In the genomic region with DNA sequence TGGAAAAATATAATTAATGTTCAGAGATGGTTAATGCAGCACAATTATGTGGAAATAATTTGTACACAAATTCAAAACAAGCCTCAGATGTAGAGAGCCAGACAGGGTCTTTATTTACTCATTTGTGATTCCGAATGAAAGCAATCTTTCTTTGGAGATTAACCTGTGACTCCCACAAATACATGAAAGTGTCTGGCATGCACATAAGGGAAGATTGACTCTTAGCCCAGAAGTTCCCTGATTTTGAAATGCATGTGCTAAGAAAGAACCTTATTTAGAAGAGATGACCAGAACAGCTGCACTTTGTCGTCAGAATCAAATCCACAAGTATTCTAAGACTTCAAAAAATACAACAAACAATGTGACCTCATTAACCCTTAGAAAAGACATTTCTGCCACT, we compare ENCODE assay signal across 16 cellular contexts. TPM values are rescaled to one million over a fixed set of nuclear protein-coding genes. Genes with fewer than 3 reads are reported as not detected.
DNase-seq lines count a peak whose midpoint lies in the region; ATAC-seq and TF ChIP-seq lines count a peak whose summit lies in the region.
"Had no signal": no experiment of that assay in that cellular context is flagged by ENCODE, and none has a peak within 500 bp of the region (broad histone marks: within the 10 kb centered on the region; RNA-seq: fewer than 3 reads in every experiment).

No MANE protein-coding gene starts in this region.

- CTCF ChIA-PET in AG04450 (lab: Charles Lee), result no interaction called here
- CTCF ChIA-PET in activated CD4-positive, alpha-beta memory T cell treated with anti-CD3 and anti-CD28 coated beads, Interleukin-2, amount 10 ng/mL, durations not matched to agents 7 days and 5 days (lab: Charles Lee), result no interaction called here

- H3K23ac ChIP-seq in neuronal stem cell (ENCODE audit: low read depth, low read length, poor library complexity), result no peak overlapping the region

- H3K4me3 Mint-ChIP-seq in osteocyte (ENCODE audit: unreplicated experiment), result no peak overlapping the region
- H3K4me3 Mint-ChIP-seq in activated CD4-positive, alpha-beta memory T cell treated with anti-CD3 and anti-CD28 coated beads, Interleukin-2, amount 10 ng/mL, durations not matched to agents 7 days and 5 days, result no peak overlapping the region
- H3K4me3 Mint-ChIP-seq: activated CD4-positive, alpha-beta T cell treated with anti-CD3 and anti-CD28 coated beads for 36 hours; activated naive CD8-positive, alpha-beta T cell treated with anti-CD3 and anti-CD28 coated beads, Interleukin-2, amount 50 U/mL, for 24 hours; dendritic cell treated with granulocyte-macrophage colony-stimulating factor and Interleukin-4, amounts not matched to agents 40 ng/mL and 50 ng/mL, for 4 days; stimulated activated naive CD8-positive, alpha-beta T cell treated with anti-CD3 and anti-CD28 coated beads, Interleukin-15, amount 100 ng/mL, for 72 hours; T-helper 1 cell treated with Interleukin-12 subunit alpha and Interleukin-12 subunit beta and Interleukin-4 antibody, amounts not matched to agents 30 μg/mL and 1 μg/mL, for 36 hours had no signal

- no peak overlapping the region for H3K9ac ChIP-seq in neuronal stem cell (ENCODE audit: low read depth, low read length, poor library complexity)

- H2AK5ac ChIP-seq in neuronal stem cell (ENCODE audit: low read depth, low read length), result no peak overlapping the region

- H3K4me1 ChIP-seq in SJCRH30 (peaks cover 24% of the 10 kb centered on the region), neuronal stem cell (ENCODE audit: control insufficient read depth in 2 of 2, insufficient read depth in 1 of 2, low read depth in 1 of 2, low read length in 2 of 2) (peaks cover 0 to 1% of the 10 kb centered on the region in 2 donors), aorta (ENCODE audit: control insufficient read depth in 1 of 2, insufficient read depth in 2 of 2, low read length in 2 of 2) (peaks cover 0 to 3% of the 10 kb centered on the region in 2 donors)

- no peaks in the 10 kb centered on the region for H3K27me3 ChIP-seq in AG04450 (ENCODE audit: control insufficient read depth, insufficient read depth, low read length)
- no peaks in the 10 kb centered on the region for H3K27me3 ChIP-seq in SJCRH30
- H3K27me3 ChIP-seq in neuronal stem cell (ENCODE audit: control insufficient read depth in 3 of 3, insufficient read depth in 3 of 3, low read depth in 1 of 3, low read length in 3 of 3), result no peaks in the 10 kb centered on the region
- no peaks in the 10 kb centered on the region for H3K27me3 ChIP-seq in aorta (ENCODE audit: control insufficient read depth in 1 of 2, insufficient read depth in 2 of 2, low read length in 1 of 2)
- H3K27me3 ChIP-seq: esophagus squamous epithelium had no signal

- ATAC-seq in aorta (ENCODE audit: low FRiP score), result no peak
- ATAC-seq: activated CD4-positive, alpha-beta T cell treated with anti-CD3 and anti-CD28 coated beads for 36 hours; activated naive CD8-positive, alpha-beta T cell treated with anti-CD3 and anti-CD28 coated beads, Interleukin-2, amount 50 U/mL, for 24 hours; stimulated activated naive CD8-positive, alpha-beta T cell treated with anti-CD3 and anti-CD28 coated beads, Interleukin-15, amount 100 ng/mL, for 72 hours had no signal

- no peaks in the 10 kb centered on the region for H3K9me3 ChIP-seq in AG04450 (ENCODE audit: control insufficient read depth, insufficient read depth, low read length)
- H3K9me3 ChIP-seq in SJCRH30 (replicated peaks), result no peaks in the 10 kb centered on the region
- H3K9me3 ChIP-seq in neuronal stem cell (replicated peaks in 1 of 2; ENCODE audit: control insufficient read depth in 2 of 2, insufficient read depth in 1 of 2, low read depth in 1 of 2, low read length in 2 of 2), result no peaks in the 10 kb centered on the region
- no peaks in the 10 kb centered on the region for H3K9me3 ChIP-seq in aorta (ENCODE audit: control insufficient read depth, low read length)
- H3K9me3 ChIP-seq: esophagus squamous epithelium had no signal

- H4K91ac ChIP-seq in neuronal stem cell (ENCODE audit: low read depth, low read length, poor library complexity), result no peak overlapping the region

- no CpG with 5 or more reads among the region's 2 CpGs for WGBS in neuronal stem cell (ENCODE audit: extremely low coverage in 2 of 2, insufficient read length in 2 of 2, insufficient replicate concordance in 1 of 2), 2 donors
- 22 to 61% methylated on average over 2 of the region's 2 CpGs for WGBS in aorta, 2 donors

- H3K9me3 Mint-ChIP-seq in osteocyte (ENCODE audit: unreplicated experiment), result no peaks in the 10 kb centered on the region
- no peaks in the 10 kb centered on the region for H3K9me3 Mint-ChIP-seq in activated CD4-positive, alpha-beta memory T cell treated with anti-CD3 and anti-CD28 coated beads, Interleukin-2, amount 10 ng/mL, durations not matched to agents 7 days and 5 days
- H3K9me3 Mint-ChIP-seq: activated naive CD8-positive, alpha-beta T cell treated with anti-CD3 and anti-CD28 coated beads, Interleukin-2, amount 50 U/mL, for 24 hours; dendritic cell treated with granulocyte-macrophage colony-stimulating factor and Interleukin-4, amounts not matched to agents 40 ng/mL and 50 ng/mL, for 4 days; stimulated activated naive CD8-positive, alpha-beta T cell treated with anti-CD3 and anti-CD28 coated beads, Interleukin-15, amount 100 ng/mL, for 72 hours; T-helper 1 cell treated with Interleukin-12 subunit alpha and Interleukin-12 subunit beta and Interleukin-4 antibody, amounts not matched to agents 30 μg/mL and 1 μg/mL, for 36 hours had no signal

- peaks cover 11% of the 10 kb centered on the region for H3K27me3 Mint-ChIP-seq in osteocyte (ENCODE audit: unreplicated experiment)
- peaks cover 7% of the 10 kb centered on the region for H3K27me3 Mint-ChIP-seq in activated CD4-positive, alpha-beta memory T cell treated with anti-CD3 and anti-CD28 coated beads, Interleukin-2, amount 10 ng/mL, durations not matched to agents 7 days and 5 days
- H3K27me3 Mint-ChIP-seq: activated CD4-positive, alpha-beta T cell treated with anti-CD3 and anti-CD28 coated beads for 36 hours; dendritic cell treated with granulocyte-macrophage colony-stimulating factor and Interleukin-4, amounts not matched to agents 40 ng/mL and 50 ng/mL, for 4 days had no signal

- POLR2A ChIA-PET in AG04450 (lab: Yijun Ruan, JAX), result no interaction called here
- POLR2A ChIA-PET in activated CD4-positive, alpha-beta memory T cell treated with anti-CD3 and anti-CD28 coated beads, Interleukin-2, amount 10 ng/mL, durations not matched to agents 7 days and 5 days (lab: Charles Lee), result no interaction called here

- no peak overlapping the region for H3K18ac ChIP-seq in neuronal stem cell (ENCODE audit: low read length)

- H2AFZ ChIP-seq in neuronal stem cell (ENCODE audit: low read length), result no peak overlapping the region

- H3K79me1 ChIP-seq in neuronal stem cell (ENCODE audit: low read depth, low read length), result no peaks in the 10 kb centered on the region

- H3K4me3 ChIP-seq in AG04450 (ENCODE audit: low read depth, low read length) (no peak overlapping the region), SJCRH30 (no peak overlapping the region), neuronal stem cell (ENCODE audit: low read length in 2 of 2) (no peak overlapping the region), aorta (ENCODE audit: low read length in 2 of 2) (no peak overlapping the region)
- H3K4me3 ChIP-seq: esophagus squamous epithelium had no signal

- no peak overlapping the region for H3K27ac Mint-ChIP-seq in osteocyte (ENCODE audit: unreplicated experiment)
- H3K27ac Mint-ChIP-seq in activated CD4-positive, alpha-beta memory T cell treated with anti-CD3 and anti-CD28 coated beads, Interleukin-2, amount 10 ng/mL, durations not matched to agents 7 days and 5 days, result no peak overlapping the region
- H3K27ac Mint-ChIP-seq: activated CD4-positive, alpha-beta T cell treated with anti-CD3 and anti-CD28 coated beads for 36 hours; activated naive CD8-positive, alpha-beta T cell treated with anti-CD3 and anti-CD28 coated beads, Interleukin-2, amount 50 U/mL, for 24 hours; dendritic cell treated with granulocyte-macrophage colony-stimulating factor and Interleukin-4, amounts not matched to agents 40 ng/mL and 50 ng/mL, for 4 days; stimulated activated naive CD8-positive, alpha-beta T cell treated with anti-CD3 and anti-CD28 coated beads, Interleukin-15, amount 100 ng/mL, for 72 hours; T-helper 1 cell treated with Interleukin-12 subunit alpha and Interleukin-12 subunit beta and Interleukin-4 antibody, amounts not matched to agents 30 μg/mL and 1 μg/mL, for 36 hours had no signal

- no peak overlapping the region for H3K4me2 ChIP-seq in neuronal stem cell (ENCODE audit: insufficient read depth, low read length, poor library complexity, severe bottlenecking)

- H3K4ac ChIP-seq in neuronal stem cell (ENCODE audit: low read length), result no peak overlapping the region

- no peaks in the 10 kb centered on the region for H3K36me3 ChIP-seq in SJCRH30
- no peaks in the 10 kb centered on the region for H3K36me3 ChIP-seq in neuronal stem cell (replicated peaks in 1 of 2; ENCODE audit: control insufficient read depth in 2 of 2, insufficient read depth in 2 of 2, low read length in 2 of 2)
- H3K36me3 ChIP-seq in aorta (ENCODE audit: control insufficient read depth in 1 of 2, insufficient read depth in 2 of 2, low read length in 1 of 2), result no peaks in the 10 kb centered on the region
- H3K36me3 ChIP-seq: esophagus squamous epithelium had no signal

- H3K36me3 Mint-ChIP-seq in osteocyte (ENCODE audit: unreplicated experiment), result no peaks in the 10 kb centered on the region
- H3K36me3 Mint-ChIP-seq in activated CD4-positive, alpha-beta memory T cell treated with anti-CD3 and anti-CD28 coated beads, Interleukin-2, amount 10 ng/mL, durations not matched to agents 7 days and 5 days (ENCODE audit: low read depth), result no peaks in the 10 kb centered on the region

- H4K8ac ChIP-seq in neuronal stem cell (ENCODE audit: low read depth, low read length), result no peak overlapping the region

- no peak overlapping the region for H3K14ac ChIP-seq in neuronal stem cell (ENCODE audit: low read length)

- H3K27ac ChIP-seq in AG04450 (ENCODE audit: low read depth, low read length), result no peak overlapping the region
- peak overlapping the region; percentile 34 for H3K27ac ChIP-seq in SJCRH30
- H3K27ac ChIP-seq in neuronal stem cell (replicated peaks; ENCODE audit: low read length), result no peak overlapping the region
- no peak overlapping the region for H3K27ac ChIP-seq in aorta (ENCODE audit: low read depth in 1 of 2, low read length in 2 of 2)

- no peak for TF ChIP-seq CTCF in AG04450 (IDR thresholded peaks at IDR 0.05; ENCODE audit: low read depth, low read length)
- TF ChIP-seq CTCF in osteocyte (IDR thresholded peaks at IDR 0.05), result no peak

- H2BK15ac ChIP-seq in neuronal stem cell (ENCODE audit: low read length), result no peak overlapping the region

- no peak overlapping the region for H2BK5ac ChIP-seq in neuronal stem cell (ENCODE audit: low read length)

- peaks cover 15% of the 10 kb centered on the region for H3K4me1 Mint-ChIP-seq in osteocyte (ENCODE audit: unreplicated experiment)
- H3K4me1 Mint-ChIP-seq in activated CD4-positive, alpha-beta memory T cell treated with anti-CD3 and anti-CD28 coated beads, Interleukin-2, amount 10 ng/mL, durations not matched to agents 7 days and 5 days, result no peaks in the 10 kb centered on the region
- H3K4me1 Mint-ChIP-seq: activated CD4-positive, alpha-beta T cell treated with anti-CD3 and anti-CD28 coated beads for 36 hours; activated naive CD8-positive, alpha-beta T cell treated with anti-CD3 and anti-CD28 coated beads, Interleukin-2, amount 50 U/mL, for 24 hours; stimulated activated naive CD8-positive, alpha-beta T cell treated with anti-CD3 and anti-CD28 coated beads, Interleukin-15, amount 100 ng/mL, for 72 hours had no signal

- H2BK12ac ChIP-seq in neuronal stem cell (ENCODE audit: low read length), result no peak overlapping the region

- peak; percentile 36 for DNase-seq in AG04450 (ENCODE audit: low read depth, low spot score)
- DNase-seq in SJCRH30, result peak; percentile 17 to 54
- peak; percentile 53 for DNase-seq in fibroblast of the conjunctiva (ENCODE audit: low read depth)
- peak; percentile 0 for DNase-seq in neuronal stem cell (ENCODE audit: low spot score)
- DNase-seq in DMS 273 treated with DMSO at 0.1 percent for 48 hours (lab: John Stamatoyannopoulos, UW), result no peak
- no peak for DNase-seq in osteocyte (ENCODE audit: extremely low spot score, unreplicated experiment)
- DNase-seq in activated CD4-positive, alpha-beta memory T cell treated with anti-CD3 and anti-CD28 coated beads, Interleukin-2, amount 10 ng/mL, durations not matched to agents 7 days and 5 days, result no peak
- no peak for DNase-seq in aorta
- DNase-seq: activated CD4-positive, alpha-beta T cell treated with anti-CD3 and anti-CD28 coated beads for 36 hours; activated naive CD8-positive, alpha-beta T cell treated with anti-CD3 and anti-CD28 coated beads, Interleukin-2, amount 50 U/mL, for 24 hours; esophagus squamous epithelium; NCI-H2029; NCI-H748 treated with DMSO at 0.1 percent for 48 hours; stimulated activated naive CD8-positive, alpha-beta T cell treated with anti-CD3 and anti-CD28 coated beads, Interleukin-15, amount 100 ng/mL, for 72 hours had no signal

- H2BK120ac ChIP-seq in neuronal stem cell (ENCODE audit: low read depth, low read length), result no peak overlapping the region

- intact Hi-C loops in aorta (cut with DNase I), result no loop called here

RNA-seq across cellular contexts. Expression of gene RNLS, which starts 45.1 kb away (rescaled TPM):
- 6.1 and 8.0 TPM in 2 replicates for polyA plus RNA-seq in AG04450 (2011; rRNA removed)
- 3.0 and 4.8 TPM in 2 replicates for polyA minus RNA-seq in AG04450 (2011; rRNA and poly(A)+ RNA removed)
- not detected in 2 replicates for total RNA-seq in SJCRH30 (2014; rRNA removed; shearing (Covaris generic))
- 7.2 TPM for polyA plus RNA-seq in neuronal stem cell (2013, experiment 1 of 2)
- 6.8 TPM for polyA plus RNA-seq in neuronal stem cell (2013, experiment 2 of 2)
- 1.7 and 3.9 TPM in 2 replicates for total RNA-seq in osteocyte
- 1 to 10 TPM; 1.3 to 2.2 TPM for total RNA-seq in activated CD4-positive, alpha-beta memory T cell treated with anti-CD3 and anti-CD28 coated beads, Interleukin-2, amount 10 ng/mL, durations not matched to agents 7 days and 5 days
- 1 to 10 TPM; 6.1 to 9.4 TPM for total RNA-seq in aorta
- polyA plus RNA-seq in aorta, result 1 to 10 TPM; 9.6 to 9.7 TPM

RNA-seq across cellular contexts. Expression of gene LIPJ, which starts 48.5 kb away (rescaled TPM):
- polyA plus RNA-seq in AG04450 (2011; rRNA removed) (not detected in 2 replicates), aorta (not detected)
- not detected in 2 replicates for polyA minus RNA-seq in AG04450 (2011; rRNA and poly(A)+ RNA removed)
- total RNA-seq in SJCRH30 (2014; rRNA removed; shearing (Covaris generic)), result not detected in 2 replicates
- polyA plus RNA-seq in neuronal stem cell (2013, experiment 1 of 2), result 0.04 TPM
- 0.04 TPM for polyA plus RNA-seq in neuronal stem cell (2013, experiment 2 of 2)
- total RNA-seq in osteocyte (not detected in 2 replicates), aorta (under 1 TPM in 1 of 2 donors, not detected in 1; 0.87 TPM)
- not detected for total RNA-seq in activated CD4-positive, alpha-beta memory T cell treated with anti-CD3 and anti-CD28 coated beads, Interleukin-2, amount 10 ng/mL, durations not matched to agents 7 days and 5 days
- total RNA-seq: activated CD4-positive, alpha-beta T cell treated with anti-CD3 and anti-CD28 coated beads for 36 hours had no signal

Comparison
In these comparisons a context has a peak if more than half of its experiments do, and no peak if none do; other contexts are left out.
1. DNase-seq: peak in AG04450 (single experiment), SJCRH30 (2 of 2), fibroblast of the conjunctiva (single experiment) and neuronal stem cell (single experiment); none in DMS 273 treated with DMSO at 0.1 percent for 48 hours (single experiment), osteocyte (single experiment), activated CD4-positive, alpha-beta memory T cell treated with anti-CD3 and anti-CD28 coated beads, Interleukin-2, amount 10 ng/mL, durations not matched to agents 7 days and 5 days (single experiment) and aorta (0 of 2).